In the genomic region with DNA sequence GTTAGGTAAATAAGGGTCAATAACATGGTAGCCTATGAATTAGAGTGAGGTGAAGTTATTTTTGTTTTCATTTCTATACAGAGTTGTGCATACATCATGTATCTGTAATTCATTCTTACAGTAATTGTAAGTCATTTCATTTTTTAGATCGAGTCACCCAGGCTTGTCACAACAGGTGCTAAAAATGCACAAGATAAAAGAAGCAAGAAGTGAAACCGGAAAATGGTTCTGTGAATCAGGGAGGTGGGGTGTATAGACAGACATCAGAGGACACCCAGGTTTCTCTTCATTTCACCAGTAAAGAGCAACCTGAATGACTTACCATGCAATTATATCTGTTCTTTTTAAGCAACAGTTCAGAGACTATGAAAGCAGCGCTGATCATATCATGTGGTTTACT, we compare ENCODE assay signal across 8 cellular contexts. TPM values are rescaled to one million over a fixed set of nuclear protein-coding genes. Genes with fewer than 3 reads are reported as not detected.
DNase-seq lines count a peak whose midpoint lies in the region; ATAC-seq and TF ChIP-seq lines count a peak whose summit lies in the region.

No MANE protein-coding gene starts in this region.

- no peak for TF ChIP-seq POLR2A in prostate gland (IDR thresholded peaks at IDR 0.05)

- peak overlapping the region; percentile 31 for H3K9ac ChIP-seq in Loucy (ENCODE audit: low read depth, low read length, poor library complexity, severe bottlenecking)

- H3K9me3 ChIP-seq in Loucy (ENCODE audit: insufficient read depth, low read depth, low read length) (no peaks in the 10 kb centered on the region), aorta (ENCODE audit: control insufficient read depth, low read length) (no peaks in the 10 kb centered on the region), prostate gland (no peaks in the 10 kb centered on the region)
- no peaks in the 10 kb centered on the region for H3K9me3 ChIP-seq in effector memory CD4-positive, alpha-beta T cell (ENCODE audit: control insufficient read depth, low read length)

- H3K36me3 ChIP-seq in Loucy (ENCODE audit: insufficient read depth, low read length) (no peaks in the 10 kb centered on the region), aorta (ENCODE audit: control insufficient read depth in 1 of 2, insufficient read depth in 2 of 2, low read length in 1 of 2) (no peaks in the 10 kb centered on the region), prostate gland (no peaks in the 10 kb centered on the region)
- H3K36me3 ChIP-seq in effector memory CD4-positive, alpha-beta T cell (ENCODE audit: control insufficient read depth, insufficient read depth, low read length) = no peaks in the 10 kb centered on the region

- H3F3A ChIP-seq in Loucy (ENCODE audit: low read depth) = peaks cover 4% of the 10 kb centered on the region; the same call in 1 of the 2 replicates

- H3K27me3 ChIP-seq in Loucy (ENCODE audit: insufficient read depth, low read length, poor library complexity, severe bottlenecking) = no peaks in the 10 kb centered on the region
- H3K27me3 ChIP-seq in effector memory CD4-positive, alpha-beta T cell (replicated peaks; ENCODE audit: control insufficient read depth, insufficient read depth, low read length, poor library complexity, severe bottlenecking) = no peaks in the 10 kb centered on the region
- no peaks in the 10 kb centered on the region for H3K27me3 ChIP-seq in aorta (ENCODE audit: control insufficient read depth in 1 of 2, insufficient read depth in 2 of 2, low read length in 1 of 2)
- no peaks in the 10 kb centered on the region for H3K27me3 ChIP-seq in prostate gland (replicated peaks; ENCODE audit: insufficient read depth)

- H3K4me3 ChIP-seq in Loucy (ENCODE audit: low read length, poor library complexity, severe bottlenecking) (peak overlapping the region; percentile 64), aorta (ENCODE audit: low read length in 2 of 2) (no peak overlapping the region), prostate gland (no peak overlapping the region)
- peak overlapping the region; percentile 26 for H3K4me3 ChIP-seq in effector memory CD4-positive, alpha-beta T cell (ENCODE audit: insufficient read depth, low read depth, low read length, poor library complexity, severe bottlenecking)

- no peak overlapping the region for H2AFZ ChIP-seq in Loucy (ENCODE audit: low read length)

- DNase-seq in effector memory CD4-positive, alpha-beta T cell = no peak
- DNase-seq in aorta (no peak), prostate gland (ENCODE audit: low spot score) (no peak), iPS-NIHi7 (ENCODE audit: extremely low spot score) (no peak), DMS53 treated with DMSO at 0.1 percent for 48 hours (lab: John Stamatoyannopoulos, UW; ENCODE audit: unreplicated experiment) (no peak)

- peaks cover 35% of the 10 kb centered on the region for H3K4me1 ChIP-seq in Loucy (ENCODE audit: insufficient read depth, low read length, poor library complexity, severe bottlenecking)
- H3K4me1 ChIP-seq in effector memory CD4-positive, alpha-beta T cell (ENCODE audit: control insufficient read depth, insufficient read depth, low read length, poor library complexity, severe bottlenecking) = peaks cover 20% of the 10 kb centered on the region
- peaks cover 0 to 2% of the 10 kb centered on the region in 2 donors for H3K4me1 ChIP-seq in aorta (ENCODE audit: control insufficient read depth in 1 of 2, insufficient read depth in 2 of 2, low read length in 2 of 2)
- H3K4me1 ChIP-seq in prostate gland (replicated peaks) = no peaks in the 10 kb centered on the region

- no peak for TF ChIP-seq CTCF in Loucy (conservative IDR thresholded peaks at IDR 0.05; ENCODE audit: low read length)
- TF ChIP-seq CTCF in prostate gland (IDR thresholded peaks at IDR 0.05) = no peak

- no peaks in the 10 kb centered on the region for H4K20me1 ChIP-seq in Loucy (ENCODE audit: insufficient read depth, low read length, poor library complexity, severe bottlenecking)

- no peaks in the 10 kb centered on the region for H3K79me2 ChIP-seq in Loucy (ENCODE audit: insufficient read depth, low read length)

- peak; percentile 82 for ATAC-seq in GM18519 (IDR thresholded peaks at IDR 0.05; ENCODE audit: low FRiP score, unreplicated experiment)
- peak; percentile 83 for ATAC-seq in GM21825 (IDR thresholded peaks at IDR 0.05; ENCODE audit: unreplicated experiment)
- ATAC-seq in aorta (ENCODE audit: low FRiP score) = no peak

- intact Hi-C loops in aorta (cut with DNase I) = no loop called here
- intact Hi-C loops in prostate gland (cut with DNase I) = no loop called here

- peak overlapping the region; percentile 91 for H3K4me2 ChIP-seq in Loucy (ENCODE audit: low read depth, low read length, poor library complexity, severe bottlenecking)

- 88 to 91% methylated on average over 3 of the region's 3 CpGs for WGBS in aorta, 2 donors
- 42% methylated on average over 3 of the region's 3 CpGs for WGBS in prostate gland

- H3K9me2 ChIP-seq in Loucy (replicated peaks; ENCODE audit: low read depth, low read length) = no peaks in the 10 kb centered on the region

- H3K27ac ChIP-seq in effector memory CD4-positive, alpha-beta T cell (ENCODE audit: insufficient read depth, low read length, poor library complexity, severe bottlenecking) = peak overlapping the region; percentile 54
- H3K27ac ChIP-seq in aorta (ENCODE audit: low read depth in 1 of 2, low read length in 2 of 2) = no peak overlapping the region
- no peak overlapping the region for H3K27ac ChIP-seq in prostate gland

RNA-seq across cellular contexts. Expression of a gene that starts 27.6 kb away (rescaled TPM):
- total RNA-seq in aorta = 10 to 100 TPM in 1 of 2 donors, 1 to 10 TPM in 1; 9.9 to 11.6 TPM
- 1 to 10 TPM; 6.0 to 8.8 TPM for polyA plus RNA-seq in aorta
- 10 to 100 TPM; 11.6 to 27.9 TPM for total RNA-seq in prostate gland

Comparison
In these comparisons a context has a peak if more than half of its experiments do, and no peak if none do; other contexts are left out.
1. H3K4me3 ChIP-seq: peak in Loucy (single experiment) and effector memory CD4-positive, alpha-beta T cell (single experiment); none in aorta (0 of 2) and prostate gland (0 of 2).